In genomic region chrX:129612396-129612795, GRCh38 we compare ENCODE assay signal across 9 cellular contexts. TPM values are rescaled to one million over a fixed set of nuclear protein-coding genes. Genes with fewer than 3 reads are reported as not detected.
"Had no signal": no experiment of that assay in that cellular context is flagged by ENCODE, and none has a peak within 500 bp of the region (broad histone marks: within the 10 kb centered on the region; RNA-seq: fewer than 3 reads in every experiment).

No MANE protein-coding gene starts in this region.

- H3K27ac ChIP-seq: GM23248 had no signal

- H3K36me3 ChIP-seq: HAP-1 had no signal

- H2AFZ ChIP-seq: GM23248 had no signal

- H3K4me1 ChIP-seq: HAP-1 had no signal

- H3K27ac Mint-ChIP-seq: HFFc6 had no signal

- H3K4me3 ChIP-seq: GM23248, HAP-1, K562 had no signal

- H3K9ac ChIP-seq: GM23248 had no signal

- H3K9me3 Mint-ChIP-seq: HFFc6 had no signal

- ATAC-seq: HCT116, K562 had no signal

- H3K4me3 Mint-ChIP-seq: HFFc6 had no signal

- DNase-seq: GM23248, GOT3, H7, HFFc6, IMR-90, KG1 had no signal

- H3K9me3 ChIP-seq: HAP-1 had no signal

RNA-seq across cellular contexts. Expression of gene APLN, which starts 42.4 kb away (rescaled TPM):
- total RNA-seq: K562 had no signal
